In genomic region chr3:53162672-53163458, GRCh38 we compare ENCODE assay signal across 8 cellular contexts. TPM values are rescaled to one million over a fixed set of nuclear protein-coding genes. Genes with fewer than 3 reads are reported as not detected.
DNase-seq lines count a peak whose midpoint lies in the region; ATAC-seq and TF ChIP-seq lines count a peak whose summit lies in the region.

No MANE protein-coding gene starts in this region.

- in situ Hi-C loops in ACHN (cut with HindIII; ENCODE audit: low pct_ligation_motif_present, low pct_unique_long_range_greater_than_20kb, low sequenced_read_pairs): no loop called here

- no peak for TF ChIP-seq CTCF in glutamatergic neuron (IDR thresholded peaks at IDR 0.05; ENCODE audit: partially characterized antibody, unreplicated experiment)

- ATAC-seq in GM18498 (IDR thresholded peaks at IDR 0.05; ENCODE audit: unreplicated experiment): peak; percentile 35
- ATAC-seq in activated T-cell treated with anti-CD3 and anti-CD28 coated beads, Interleukin-2, amount 50 U/mL, for 72 hours (replicated peaks in 1 of 2): peak; percentile 6 to 18

- peaks cover 2 to 4% of the 10 kb centered on the region in 2 donors for H3K36me3 Mint-ChIP-seq in activated T-cell treated with anti-CD3 and anti-CD28 coated beads, Interleukin-2, amount 50 U/mL, for 72 hours (ENCODE audit: insufficient read depth in 2 of 2)
- H3K36me3 Mint-ChIP-seq in glutamatergic neuron (ENCODE audit: unreplicated experiment): no peaks in the 10 kb centered on the region

- peak; percentile 31 for DNase-seq in HT-29 (ENCODE audit: low spot score)
- peak; percentile 32 to 57 for DNase-seq in activated T-cell treated with anti-CD3 and anti-CD28 coated beads, Interleukin-2, amount 50 U/mL, for 72 hours
- DNase-seq in glutamatergic neuron: no peak
- peak; percentile 47 for DNase-seq in stimulated activated CD8-positive, alpha-beta memory T cell treated with anti-CD3 and anti-CD28 coated beads, Interleukin-12 subunit alpha, Interleukin-12 subunit beta, amount 100 ng/mL, for 1 hour (ENCODE audit: low read depth)
- no peak for DNase-seq in NCI-H1930 (lab: John Stamatoyannopoulos, UW)
- no peak for DNase-seq in ACHN
- DNase-seq in amniotic stem cell (lab: John Stamatoyannopoulos, UW): no peak

- H3K9me3 Mint-ChIP-seq in activated T-cell treated with anti-CD3 and anti-CD28 coated beads, Interleukin-2, amount 50 U/mL, for 72 hours: no peaks in the 10 kb centered on the region
- H3K9me3 Mint-ChIP-seq in glutamatergic neuron (ENCODE audit: unreplicated experiment): peaks cover 11% of the 10 kb centered on the region

- H3K27me3 Mint-ChIP-seq in activated T-cell treated with anti-CD3 and anti-CD28 coated beads, Interleukin-2, amount 50 U/mL, for 72 hours (ENCODE audit: low read depth): peaks cover 9% of the 10 kb centered on the region
- H3K27me3 Mint-ChIP-seq in glutamatergic neuron (ENCODE audit: unreplicated experiment): peaks cover 20% of the 10 kb centered on the region

- H3K27ac Mint-ChIP-seq in activated T-cell treated with anti-CD3 and anti-CD28 coated beads, Interleukin-2, amount 50 U/mL, for 72 hours: peak overlapping the region; percentile 3
- peak overlapping the region; percentile 67 for H3K27ac Mint-ChIP-seq in glutamatergic neuron (ENCODE audit: unreplicated experiment)

- peaks cover 31% of the 10 kb centered on the region for H3K4me1 Mint-ChIP-seq in activated T-cell treated with anti-CD3 and anti-CD28 coated beads, Interleukin-2, amount 50 U/mL, for 72 hours (ENCODE audit: low read depth)
- peaks cover 10% of the 10 kb centered on the region for H3K4me1 Mint-ChIP-seq in glutamatergic neuron (ENCODE audit: low read depth, unreplicated experiment)

- peak overlapping the region; percentile 77 to 83 for H3K4me3 Mint-ChIP-seq in activated T-cell treated with anti-CD3 and anti-CD28 coated beads, Interleukin-2, amount 50 U/mL, for 72 hours
- peak overlapping the region; percentile 77 for H3K4me3 Mint-ChIP-seq in glutamatergic neuron (ENCODE audit: unreplicated experiment)

RNA-seq across cellular contexts. Expression of gene PRKCD, which starts 1.9 kb away (rescaled TPM):
- 5.2 and 5.9 TPM in 2 replicates for total RNA-seq in HT-29 (2014; rRNA removed; shearing (Covaris generic))
- 10 to 100 TPM; 24.2 to 27.2 TPM for total RNA-seq in activated T-cell treated with anti-CD3 and anti-CD28 coated beads, Interleukin-2, amount 50 U/mL, for 72 hours
- total RNA-seq in glutamatergic neuron (ENCODE audit: unreplicated experiment): 5.4 TPM

RNA-seq across cellular contexts. Expression of gene RFT1, which starts 32.6 kb away (rescaled TPM):
- 10.6 and 12.0 TPM in 2 replicates for total RNA-seq in HT-29 (2014; rRNA removed; shearing (Covaris generic))
- total RNA-seq in activated T-cell treated with anti-CD3 and anti-CD28 coated beads, Interleukin-2, amount 50 U/mL, for 72 hours: 10 to 100 TPM; 26.6 to 29.9 TPM
- 10.5 TPM for total RNA-seq in glutamatergic neuron (ENCODE audit: unreplicated experiment)

Comparison
In these comparisons a context has a peak if more than half of its experiments do, and no peak if none do; other contexts are left out.
1. DNase-seq: peak in HT-29 (single experiment), activated T-cell treated with anti-CD3 and anti-CD28 coated beads, Interleukin-2, amount 50 U/mL, for 72 hours (2 of 2) and stimulated activated CD8-positive, alpha-beta memory T cell treated with anti-CD3 and anti-CD28 coated beads, Interleukin-12 subunit alpha, Interleukin-12 subunit beta, amount 100 ng/mL, for 1 hour (single experiment); none in glutamatergic neuron (single experiment), NCI-H1930 (0 of 2), ACHN (single experiment) and amniotic stem cell (single experiment).